ENCODE assay signal across 8 cellular contexts in genomic region chr14:74362361-74362915, GRCh38. TPM values are rescaled to one million over a fixed set of nuclear protein-coding genes. Genes with fewer than 3 reads are reported as not detected.
DNase-seq lines count a peak whose midpoint lies in the region; ATAC-seq and TF ChIP-seq lines count a peak whose summit lies in the region.

No MANE protein-coding gene starts in this region.

- H3K4me2 ChIP-seq in SU-DHL-6 (ENCODE audit: low read depth, low read length, poor library complexity, severe bottlenecking): no peak overlapping the region

- no peaks in the 10 kb centered on the region for H4K20me1 ChIP-seq in SU-DHL-6 (ENCODE audit: low read depth, low read length)

- H3K27ac ChIP-seq in SU-DHL-6 (ENCODE audit: low read depth, low read length): no peak overlapping the region
- H3K27ac ChIP-seq in left ventricle myocardium inferior (replicated peaks): no peak overlapping the region

- no peaks in the 10 kb centered on the region for H3F3A ChIP-seq in SU-DHL-6 (ENCODE audit: insufficient read depth)

- intact Hi-C loops in left ventricle myocardium inferior (cut with micrococcal nuclease): loop anchor here (5.0 kb wide), 1 partner anchor 115 kb away; no protein-coding TSS in a partner anchor

- no peaks in the 10 kb centered on the region for H3K9me2 ChIP-seq in SU-DHL-6 (replicated peaks; ENCODE audit: insufficient read depth, low read length)

- H3K4me1 ChIP-seq in adipocyte (ENCODE audit: control insufficient read depth, insufficient read depth, low read length): no peaks in the 10 kb centered on the region
- no peaks in the 10 kb centered on the region for H3K4me1 ChIP-seq in left ventricle myocardium inferior

- TF ChIP-seq CTCF in SU-DHL-6 (IDR thresholded peaks at IDR 0.05; ENCODE audit: insufficient read depth, low read length, poor library complexity, severe bottlenecking): peak; percentile 87
- TF ChIP-seq CTCF in left ventricle myocardium inferior (IDR thresholded peaks at IDR 0.05; ENCODE audit: borderline replicate concordance): peak; percentile 97

- no peaks in the 10 kb centered on the region for H3K27me3 ChIP-seq in SU-DHL-6 (ENCODE audit: low read length)
- H3K27me3 ChIP-seq in adipocyte (replicated peaks; ENCODE audit: control insufficient read depth, insufficient read depth, low read length): peaks cover 60% of the 10 kb centered on the region
- H3K27me3 ChIP-seq in left ventricle myocardium inferior (ENCODE audit: low read depth): peaks cover 59% of the 10 kb centered on the region

- DNase-seq in GM04503 (ENCODE audit: low read depth): peak; percentile 11
- DNase-seq in NCI-H1092 treated with DMSO at 0.1 percent for 48 hours (lab: John Stamatoyannopoulos, UW): peak; percentile 53
- peak; percentile 95 for DNase-seq in adipocyte (ENCODE audit: low read depth)
- DNase-seq in left ventricle myocardium inferior: peak; percentile 73
- DNase-seq in putamen (ENCODE audit: low spot score): peak; percentile 61

- H3K9me3 ChIP-seq in SU-DHL-6 (ENCODE audit: insufficient read depth, low read length) (no peaks in the 10 kb centered on the region), adipocyte (ENCODE audit: control insufficient read depth, low read length) (no peaks in the 10 kb centered on the region), left ventricle myocardium inferior (replicated peaks) (no peaks in the 10 kb centered on the region)

- H3K4me3 ChIP-seq in SU-DHL-6 (ENCODE audit: insufficient read depth, low read length, poor library complexity, severe bottlenecking): no peak overlapping the region
- no peak overlapping the region for H3K4me3 ChIP-seq in adipocyte (ENCODE audit: low read length)
- no peak overlapping the region for H3K4me3 ChIP-seq in left ventricle myocardium inferior

- no peak overlapping the region for H2AFZ ChIP-seq in SU-DHL-6 (ENCODE audit: low read depth, low read length, severe bottlenecking)

- H3K79me2 ChIP-seq in SU-DHL-6 (ENCODE audit: insufficient read depth, low read length): no peaks in the 10 kb centered on the region

- no peaks in the 10 kb centered on the region for H3K36me3 ChIP-seq in SU-DHL-6 (ENCODE audit: low read length)
- no peaks in the 10 kb centered on the region for H3K36me3 ChIP-seq in adipocyte (ENCODE audit: control insufficient read depth, insufficient read depth, low read length, severe bottlenecking)
- no peaks in the 10 kb centered on the region for H3K36me3 ChIP-seq in left ventricle myocardium inferior

- ATAC-seq in HG03135 (IDR thresholded peaks at IDR 0.05; ENCODE audit: unreplicated experiment) (no peak), GM18519 (IDR thresholded peaks at IDR 0.05; ENCODE audit: low FRiP score, unreplicated experiment) (no peak)

- H3K9ac ChIP-seq in SU-DHL-6 (ENCODE audit: low read length) (no peak overlapping the region), adipocyte (ENCODE audit: low read length) (no peak overlapping the region)

RNA-seq across cellular contexts. Expression of gene VRTN, which starts 14.2 kb away (rescaled TPM):
- not detected for total RNA-seq in left ventricle myocardium inferior

RNA-seq across cellular contexts. Expression of gene ABCD4, which starts 59.7 kb away (rescaled TPM):
- total RNA-seq in left ventricle myocardium inferior: 23.6 TPM

Comparison
In these comparisons a context has a peak if more than half of its experiments do, and no peak if none do; other contexts are left out.
1. DNase-seq: peak in every context shown above with its lines; median percentile 95 in adipocyte; 73 in left ventricle myocardium inferior; 61 in putamen; 53 in NCI-H1092 treated with DMSO at 0.1 percent for 48 hours; 11 in GM04503.